1 cellular context compared by ENCODE assay signal in the genomic region with DNA sequence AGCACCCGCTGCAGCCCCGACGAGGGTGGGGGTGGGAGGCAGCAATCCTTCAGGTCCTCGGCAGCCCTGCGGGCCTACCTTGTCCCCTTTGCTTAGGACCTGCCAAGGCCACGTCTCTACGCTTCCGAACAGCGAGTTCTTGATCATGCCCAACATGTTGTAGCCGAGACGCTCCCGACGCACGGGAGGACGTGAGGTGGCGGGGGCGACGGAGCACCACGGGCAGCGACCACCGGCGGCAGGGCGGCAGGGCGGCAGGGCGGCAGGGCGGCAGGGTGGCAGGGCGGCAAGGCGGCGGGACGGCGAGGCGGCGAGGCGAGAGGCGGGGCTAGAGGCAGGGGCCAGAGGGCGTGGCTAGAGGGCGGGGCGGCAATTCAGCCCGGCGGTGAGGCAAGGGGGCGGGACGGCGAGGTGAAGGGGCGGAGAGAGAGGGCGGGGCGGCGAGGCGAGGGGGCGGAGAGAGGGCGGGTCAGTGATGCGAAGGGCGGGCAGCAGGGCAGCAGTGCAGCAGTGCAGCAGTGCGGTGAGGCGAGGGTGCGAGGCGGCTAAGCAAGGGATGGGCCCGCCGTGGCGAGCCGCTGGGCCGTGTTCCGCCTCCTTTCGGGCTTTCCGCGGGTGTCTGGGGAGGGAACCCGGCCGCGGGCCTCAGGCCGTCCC.
TF ChIP-seq lines count a peak whose summit lies in the region.

A gene with protein sequence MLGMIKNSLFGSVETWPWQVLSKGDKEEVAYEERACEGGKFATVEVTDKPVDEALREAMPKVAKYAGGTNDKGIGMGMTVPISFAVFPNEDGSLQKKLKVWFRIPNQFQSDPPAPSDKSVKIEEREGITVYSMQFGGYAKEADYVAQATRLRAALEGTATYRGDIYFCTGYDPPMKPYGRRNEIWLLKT (minus strand): TSS at position 307 of the 657 bp plus-strand sequence. CDS start 151 bp downstream, at position 156.

TF ChIP-seq in K562, 482 proteins besides CTCF, POLR2A, EP300 and RAD21 (continued from another document):
- TF ChIP-seq, protein P1, sequence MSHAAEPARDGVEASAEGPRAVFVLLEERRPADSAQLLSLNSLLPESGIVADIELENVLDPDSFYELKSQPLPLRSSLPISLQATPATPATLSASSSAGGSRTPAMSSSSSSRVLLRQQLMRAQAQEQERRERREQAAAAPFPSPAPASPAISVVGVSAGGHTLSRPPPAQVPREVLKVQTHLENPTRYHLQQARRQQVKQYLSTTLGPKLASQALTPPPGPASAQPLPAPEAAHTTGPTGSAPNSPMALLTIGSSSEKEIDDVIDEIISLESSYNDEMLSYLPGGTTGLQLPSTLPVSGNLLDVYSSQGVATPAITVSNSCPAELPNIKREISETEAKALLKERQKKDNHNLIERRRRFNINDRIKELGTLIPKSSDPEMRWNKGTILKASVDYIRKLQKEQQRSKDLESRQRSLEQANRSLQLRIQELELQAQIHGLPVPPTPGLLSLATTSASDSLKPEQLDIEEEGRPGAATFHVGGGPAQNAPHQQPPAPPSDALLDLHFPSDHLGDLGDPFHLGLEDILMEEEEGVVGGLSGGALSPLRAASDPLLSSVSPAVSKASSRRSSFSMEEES (CRISPR knock-in tag; IDR thresholded peaks at IDR 0.05) = no peak
- TF ChIP-seq RNF2 (IDR thresholded peaks at IDR 0.05) = no peak
- no peak for TF ChIP-seq ZKSCAN3 (CRISPR knock-in tag; IDR thresholded peaks at IDR 0.05)
- TF ChIP-seq, protein P2, sequence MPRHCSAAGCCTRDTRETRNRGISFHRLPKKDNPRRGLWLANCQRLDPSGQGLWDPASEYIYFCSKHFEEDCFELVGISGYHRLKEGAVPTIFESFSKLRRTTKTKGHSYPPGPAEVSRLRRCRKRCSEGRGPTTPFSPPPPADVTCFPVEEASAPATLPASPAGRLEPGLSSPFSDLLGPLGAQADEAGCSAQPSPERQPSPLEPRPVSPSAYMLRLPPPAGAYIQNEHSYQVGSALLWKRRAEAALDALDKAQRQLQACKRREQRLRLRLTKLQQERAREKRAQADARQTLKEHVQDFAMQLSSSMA (CRISPR knock-in tag; IDR thresholded peaks at IDR 0.05) = no peak
- TF ChIP-seq, protein P3, sequence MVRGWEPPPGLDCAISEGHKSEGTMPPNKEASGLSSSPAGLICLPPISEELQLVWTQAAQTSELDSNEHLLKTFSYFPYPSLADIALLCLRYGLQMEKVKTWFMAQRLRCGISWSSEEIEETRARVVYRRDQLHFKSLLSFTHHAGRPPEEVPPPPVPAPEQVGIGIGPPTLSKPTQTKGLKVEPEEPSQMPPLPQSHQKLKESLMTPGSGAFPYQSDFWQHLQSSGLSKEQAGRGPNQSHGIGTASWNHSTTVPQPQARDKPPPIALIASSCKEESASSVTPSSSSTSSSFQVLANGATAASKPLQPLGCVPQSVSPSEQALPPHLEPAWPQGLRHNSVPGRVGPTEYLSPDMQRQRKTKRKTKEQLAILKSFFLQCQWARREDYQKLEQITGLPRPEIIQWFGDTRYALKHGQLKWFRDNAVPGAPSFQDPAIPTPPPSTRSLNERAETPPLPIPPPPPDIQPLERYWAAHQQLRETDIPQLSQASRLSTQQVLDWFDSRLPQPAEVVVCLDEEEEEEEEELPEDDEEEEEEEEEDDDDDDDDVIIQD (CRISPR knock-in tag; IDR thresholded peaks at IDR 0.05) = no peak
- no peak for TF ChIP-seq CREBBP (IDR thresholded peaks at IDR 0.05; ENCODE audit: low read depth, low read length)
- peak; percentile 37 for TF ChIP-seq EGR1 (conservative IDR thresholded peaks at IDR 0.05)
- TF ChIP-seq SIN3B (IDR thresholded peaks at IDR 0.05; ENCODE audit: low read depth) = no peak
- peak; percentile 35; the same call in 1 of the 2 replicates for TF ChIP-seq KLF1 (tag; IDR thresholded peaks at IDR 0.05)
